ENCODE assay signal across 8 cellular contexts in the genomic region with DNA sequence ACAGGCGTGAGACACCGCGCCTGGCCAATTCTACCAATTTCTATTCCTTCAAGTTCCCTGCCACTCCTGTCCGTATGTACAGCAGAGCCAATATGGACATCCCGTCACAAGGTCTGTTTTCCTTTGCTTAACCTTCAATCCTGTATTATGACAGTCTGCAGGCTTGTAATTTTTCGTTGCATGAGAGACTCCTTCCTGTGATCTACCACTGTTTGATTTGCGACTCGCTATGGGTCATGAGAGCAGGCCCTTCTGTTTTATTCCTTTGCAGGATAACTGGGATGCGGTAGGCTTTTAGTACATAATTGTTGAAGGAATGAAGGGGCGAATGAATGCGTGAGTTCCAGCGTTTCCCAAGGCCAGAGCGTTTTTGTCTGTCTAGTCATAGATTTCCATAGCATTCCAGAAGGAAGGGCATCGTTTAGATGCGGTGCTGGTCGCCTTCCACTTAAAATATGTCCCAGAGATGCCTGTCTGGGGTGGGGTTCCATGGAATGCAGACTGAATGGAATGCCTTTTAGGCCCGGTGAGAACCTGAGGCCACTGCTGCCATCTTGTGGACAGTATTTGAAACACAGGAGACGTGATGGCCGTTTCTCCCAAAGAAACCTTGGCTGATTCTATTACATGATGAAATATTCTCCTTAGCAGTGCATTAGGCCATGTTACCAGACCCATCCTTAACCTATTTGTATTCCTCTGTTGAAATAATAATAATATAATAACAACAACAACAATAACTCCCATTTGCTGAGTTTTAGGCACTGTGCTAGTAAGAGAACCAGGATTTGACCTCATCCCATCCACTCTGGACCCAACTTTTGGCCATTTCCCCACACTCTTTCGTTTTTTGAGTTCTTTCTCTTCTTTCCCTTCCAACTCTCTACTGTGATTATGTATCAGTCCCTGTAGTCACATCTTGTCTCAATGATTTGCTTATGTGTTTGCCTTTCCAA.
DNase-seq lines count a peak whose midpoint lies in the region; ATAC-seq and TF ChIP-seq lines count a peak whose summit lies in the region.

No MANE protein-coding gene starts in this region.

- no peaks in the 10 kb centered on the region for H3K9me3 ChIP-seq in liver (ENCODE audit: control insufficient read depth in 4 of 4, low read length in 3 of 4)

- TF ChIP-seq CTCF in activated B cell treated with CpG ODN at 0.5 μM for 24 hours (IDR thresholded peaks at IDR 0.05) (peak; percentile 62), liver (IDR thresholded peaks at IDR 0.05; ENCODE audit: low read depth, low read length, missing input control) (peak; percentile 87)

- H3K27ac ChIP-seq in liver (ENCODE audit: low read depth in 1 of 2, low read length in 2 of 2) = no peak overlapping the region

- H3K4me1 ChIP-seq in liver (ENCODE audit: control insufficient read depth in 4 of 4, insufficient read depth in 4 of 4, low read length in 3 of 4) = no peaks in the 10 kb centered on the region

- peak; percentile 62 for DNase-seq in SIG-M5 treated with dmso at 0.1 percent for 504 hours (lab: John Stamatoyannopoulos, UW; ENCODE audit: unreplicated experiment)
- no peak for DNase-seq in SIG-M5 (lab: John Stamatoyannopoulos, UW)
- DNase-seq in NCI-H146 treated with DMSO at 0.1 percent for 48 hours (lab: John Stamatoyannopoulos, UW; ENCODE audit: unreplicated experiment) = peak; percentile 52
- DNase-seq in activated B cell treated with CpG ODN at 0.5 μM for 24 hours = peak; percentile 19
- DNase-seq in dedifferentiated amniotic fluid mesenchymal stem cell (ENCODE audit: extremely low spot score) = peak; percentile 96
- DNase-seq in stimulated activated CD4-positive, alpha-beta T cell treated with anti-CD3 and anti-CD28 coated beads, TNF-alpha, amount 100 ng/mL, for 4 hours (ENCODE audit: low read depth in 3 of 3) = peak in 2 of 3 experiments; percentile 4 to 8

- H3K36me3 ChIP-seq in liver (ENCODE audit: control insufficient read depth in 4 of 4, insufficient read depth in 3 of 4, low read depth in 1 of 4, low read length in 3 of 4) = no peaks in the 10 kb centered on the region

- no peaks in the 10 kb centered on the region for H3K9me3 Mint-ChIP-seq in activated B cell treated with CpG ODN at 0.5 μM for 24 hours

- no peaks in the 10 kb centered on the region for H3K36me3 Mint-ChIP-seq in activated B cell treated with CpG ODN at 0.5 μM for 24 hours (ENCODE audit: low read depth)

- H3K27ac Mint-ChIP-seq in activated B cell treated with CpG ODN at 0.5 μM for 24 hours = no peak overlapping the region

- H3K4me3 ChIP-seq in liver (ENCODE audit: low read depth in 1 of 3, low read length in 3 of 3) = no peak overlapping the region

- H3K4me1 Mint-ChIP-seq in activated B cell treated with CpG ODN at 0.5 μM for 24 hours = no peaks in the 10 kb centered on the region

- POLR2A ChIA-PET in activated B cell treated with CpG ODN at 0.5 μM for 24 hours (lab: Charles Lee) = interaction anchor here (0.6 kb wide), 1 partner anchor 173 kb away, joined by 4 read pairs; no protein-coding TSS in a partner anchor

- CTCF ChIA-PET in activated B cell treated with CpG ODN at 0.5 μM for 24 hours (lab: Charles Lee) = interaction anchor here (1.3 kb wide), 1 partner anchor 326 kb away, joined by 4 read pairs; no protein-coding TSS in a partner anchor

- H3K9ac ChIP-seq in liver (ENCODE audit: low read depth in 1 of 2, low read length in 2 of 2) = no peak overlapping the region

- no peak for ATAC-seq in activated B cell treated with CpG ODN at 0.5 μM for 24 hours (ENCODE audit: low read depth)
- ATAC-seq in HG02885 (IDR thresholded peaks at IDR 0.05; ENCODE audit: poor library complexity, unreplicated experiment) = no peak

- intact Hi-C loops in activated B cell treated with CpG ODN at 0.5 μM for 24 hours (cut with micrococcal nuclease) = loop anchor here (1.0 to 10.0 kb wide), 5 partner anchors 174 to 404 kb away; partner anchors contain the start of gene MYOF

- no peaks in the 10 kb centered on the region for H3K27me3 Mint-ChIP-seq in activated B cell treated with CpG ODN at 0.5 μM for 24 hours

- TF ChIP-seq RAD21 in liver (IDR thresholded peaks at IDR 0.05) = peak; percentile 98 to 100

- 53% methylated on average over 20 of the region's 20 CpGs for WGBS in liver

- H3K27me3 ChIP-seq in liver (ENCODE audit: control insufficient read depth in 4 of 4, insufficient read depth in 4 of 4, low read length in 3 of 4) = no peaks in the 10 kb centered on the region

- no peak overlapping the region for H3K4me3 Mint-ChIP-seq in activated B cell treated with CpG ODN at 0.5 μM for 24 hours

TF ChIP-seq in liver, 16 proteins besides CTCF, POLR2A, EP300 and RAD21:
- TF ChIP-seq SP1 (IDR thresholded peaks at IDR 0.05) (peak; percentile 14), JUND (IDR thresholded peaks at IDR 0.05) (no peak), ZBTB33 (IDR thresholded peaks at IDR 0.05) (no peak), EGR1 (IDR thresholded peaks at IDR 0.05; ENCODE audit: low read depth in 2 of 2) (no peak), YY1 (IDR thresholded peaks at IDR 0.05) (peak; percentile 32), NR2F2 (IDR thresholded peaks at IDR 0.05) (no peak), HNF4G (IDR thresholded peaks at IDR 0.05) (no peak), FOXA2 (IDR thresholded peaks at IDR 0.05) (no peak), TAF1 (conservative IDR thresholded peaks at IDR 0.05) (no peak), FOXA1 (IDR thresholded peaks at IDR 0.05) (no peak), HNF4A (conservative IDR thresholded peaks at IDR 0.05) (peak in 1 of 2 donors; percentile 34), RXRA (IDR thresholded peaks at IDR 0.05) (peak; percentile 38 to 73), GABPA (IDR thresholded peaks at IDR 0.05 in 1 of 2, conservative IDR thresholded peaks at IDR 0.05 in 1 of 2) (no peak)
- TF ChIP-seq, protein P1, sequence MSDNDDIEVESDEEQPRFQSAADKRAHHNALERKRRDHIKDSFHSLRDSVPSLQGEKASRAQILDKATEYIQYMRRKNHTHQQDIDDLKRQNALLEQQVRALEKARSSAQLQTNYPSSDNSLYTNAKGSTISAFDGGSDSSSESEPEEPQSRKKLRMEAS (IDR thresholded peaks at IDR 0.05) = no peak
- TF ChIP-seq, protein P2, sequence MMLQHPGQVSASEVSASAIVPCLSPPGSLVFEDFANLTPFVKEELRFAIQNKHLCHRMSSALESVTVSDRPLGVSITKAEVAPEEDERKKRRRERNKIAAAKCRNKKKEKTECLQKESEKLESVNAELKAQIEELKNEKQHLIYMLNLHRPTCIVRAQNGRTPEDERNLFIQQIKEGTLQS (IDR thresholded peaks at IDR 0.05) = peak; percentile 45
- TF ChIP-seq, protein P3, sequence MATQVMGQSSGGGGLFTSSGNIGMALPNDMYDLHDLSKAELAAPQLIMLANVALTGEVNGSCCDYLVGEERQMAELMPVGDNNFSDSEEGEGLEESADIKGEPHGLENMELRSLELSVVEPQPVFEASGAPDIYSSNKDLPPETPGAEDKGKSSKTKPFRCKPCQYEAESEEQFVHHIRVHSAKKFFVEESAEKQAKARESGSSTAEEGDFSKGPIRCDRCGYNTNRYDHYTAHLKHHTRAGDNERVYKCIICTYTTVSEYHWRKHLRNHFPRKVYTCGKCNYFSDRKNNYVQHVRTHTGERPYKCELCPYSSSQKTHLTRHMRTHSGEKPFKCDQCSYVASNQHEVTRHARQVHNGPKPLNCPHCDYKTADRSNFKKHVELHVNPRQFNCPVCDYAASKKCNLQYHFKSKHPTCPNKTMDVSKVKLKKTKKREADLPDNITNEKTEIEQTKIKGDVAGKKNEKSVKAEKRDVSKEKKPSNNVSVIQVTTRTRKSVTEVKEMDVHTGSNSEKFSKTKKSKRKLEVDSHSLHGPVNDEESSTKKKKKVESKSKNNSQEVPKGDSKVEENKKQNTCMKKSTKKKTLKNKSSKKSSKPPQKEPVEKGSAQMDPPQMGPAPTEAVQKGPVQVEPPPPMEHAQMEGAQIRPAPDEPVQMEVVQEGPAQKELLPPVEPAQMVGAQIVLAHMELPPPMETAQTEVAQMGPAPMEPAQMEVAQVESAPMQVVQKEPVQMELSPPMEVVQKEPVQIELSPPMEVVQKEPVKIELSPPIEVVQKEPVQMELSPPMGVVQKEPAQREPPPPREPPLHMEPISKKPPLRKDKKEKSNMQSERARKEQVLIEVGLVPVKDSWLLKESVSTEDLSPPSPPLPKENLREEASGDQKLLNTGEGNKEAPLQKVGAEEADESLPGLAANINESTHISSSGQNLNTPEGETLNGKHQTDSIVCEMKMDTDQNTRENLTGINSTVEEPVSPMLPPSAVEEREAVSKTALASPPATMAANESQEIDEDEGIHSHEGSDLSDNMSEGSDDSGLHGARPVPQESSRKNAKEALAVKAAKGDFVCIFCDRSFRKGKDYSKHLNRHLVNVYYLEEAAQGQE (IDR thresholded peaks at IDR 0.05) = no peak
TF ChIP-seq in liver: peak in this region for 5.
